ENCODE assay signal across 9 cellular contexts in the genomic region with DNA sequence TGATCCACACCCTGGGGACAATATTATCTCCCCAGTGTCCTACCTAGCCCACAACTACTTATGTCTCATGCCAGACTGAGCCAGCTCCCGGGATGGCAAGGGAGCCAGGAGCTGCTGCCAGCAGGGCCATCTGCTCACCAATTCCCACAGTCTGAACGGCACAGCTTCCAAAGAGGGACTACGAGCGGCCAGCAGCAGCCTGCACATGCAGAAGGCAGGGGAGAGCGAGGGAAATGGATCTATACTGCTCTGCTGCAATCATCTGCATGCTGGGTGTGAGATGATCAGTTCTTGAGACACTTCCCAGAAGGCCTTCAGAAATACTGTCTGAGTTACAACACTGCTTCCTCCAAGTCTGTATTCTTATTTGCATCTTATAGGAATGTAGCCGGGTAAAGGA. TPM values are rescaled to one million over a fixed set of nuclear protein-coding genes. Genes with fewer than 3 reads are reported as not detected.
A peak's percentile ranks its signal among the peaks of the same experiment; 100 is the strongest.
DNase-seq lines count a peak whose midpoint lies in the region; ATAC-seq and TF ChIP-seq lines count a peak whose summit lies in the region.
"Had no signal": no experiment of that assay in that cellular context is flagged by ENCODE, and none has a peak within 500 bp of the region (broad histone marks: within the 10 kb centered on the region; RNA-seq: fewer than 3 reads in every experiment).

No MANE protein-coding gene starts in this region.

- H3K4me3 ChIP-seq in NB4 (ENCODE audit: low read depth, low read length) (no peak overlapping the region), stomach smooth muscle (ENCODE audit: low read length in 2 of 2) (peak overlapping the region in 1 of 2 donors; percentile 35)
- H3K4me3 ChIP-seq: SJSA1 had no signal

- peaks cover 35% of the 10 kb centered on the region for H3K4me1 ChIP-seq in stomach smooth muscle (ENCODE audit: control insufficient read depth, insufficient read depth, low read length)

- no peak overlapping the region for H3K27ac Mint-ChIP-seq in activated naive CD4-positive, alpha-beta T cell treated with anti-CD3 and anti-CD28 coated beads for 36 hours

- H3K9me3 ChIP-seq in stomach smooth muscle (ENCODE audit: control insufficient read depth in 2 of 2, low read length in 2 of 2): no peaks in the 10 kb centered on the region
- H3K9me3 ChIP-seq: SJSA1 had no signal

- H3K9me3 Mint-ChIP-seq in activated naive CD4-positive, alpha-beta T cell treated with anti-CD3 and anti-CD28 coated beads for 36 hours: no peaks in the 10 kb centered on the region

- H3K27me3 ChIP-seq in stomach smooth muscle (ENCODE audit: control insufficient read depth in 1 of 2, insufficient read depth in 2 of 2, low read length in 2 of 2): no peaks in the 10 kb centered on the region
- H3K27me3 ChIP-seq: SJSA1 had no signal

- peaks cover 5% of the 10 kb centered on the region for H3K36me3 Mint-ChIP-seq in activated naive CD4-positive, alpha-beta T cell treated with anti-CD3 and anti-CD28 coated beads for 36 hours (ENCODE audit: low read depth)

- intact Hi-C loops in activated naive CD4-positive, alpha-beta T cell treated with anti-CD3 and anti-CD28 coated beads for 36 hours (cut with micrococcal nuclease): no loop called here

- H3K36me3 ChIP-seq in stomach smooth muscle (ENCODE audit: control insufficient read depth in 2 of 2, insufficient read depth in 2 of 2, low read length in 2 of 2): peaks cover 14 to 16% of the 10 kb centered on the region in 2 donors

- H3K9ac ChIP-seq in stomach smooth muscle (ENCODE audit: low read length in 2 of 2): no peak overlapping the region

- no peaks in the 10 kb centered on the region for H3K4me1 Mint-ChIP-seq in activated naive CD4-positive, alpha-beta T cell treated with anti-CD3 and anti-CD28 coated beads for 36 hours (ENCODE audit: low read depth)

- H3K4me3 Mint-ChIP-seq in activated naive CD4-positive, alpha-beta T cell treated with anti-CD3 and anti-CD28 coated beads for 36 hours: no peak overlapping the region

- peak overlapping the region; percentile 24 for H3K27ac ChIP-seq in stomach smooth muscle (ENCODE audit: low read length)
- H3K27ac ChIP-seq: SJSA1 had no signal

- H3K27me3 Mint-ChIP-seq in activated naive CD4-positive, alpha-beta T cell treated with anti-CD3 and anti-CD28 coated beads for 36 hours (ENCODE audit: low read depth): no peaks in the 10 kb centered on the region

- CTCF ChIA-PET in activated naive CD4-positive, alpha-beta T cell treated with anti-CD3 and anti-CD28 coated beads for 36 hours (lab: Charles Lee): interaction anchor here (0.6 to 1.3 kb wide), 2 partner anchors 42 to 226 kb away, joined by 3 to 4 read pairs; no protein-coding TSS in a partner anchor

- no peak for TF ChIP-seq CTCF in NB4 (IDR thresholded peaks at IDR 0.05; ENCODE audit: low read depth, low read length)

- ATAC-seq in HG02610 (IDR thresholded peaks at IDR 0.05; ENCODE audit: unreplicated experiment): no peak
- ATAC-seq in HG03196 (IDR thresholded peaks at IDR 0.05; ENCODE audit: unreplicated experiment): no peak

- TF ChIP-seq POLR2A in NB4 (IDR thresholded peaks at IDR 0.05; ENCODE audit: extremely low read depth, insufficient read length): no peak

- DNase-seq in NB4 (ENCODE audit: low read depth): peak; percentile 58
- peak in 57 of 58 donors; percentile 32 to 96 (median 77) for DNase-seq in anterior cingulate cortex (lab: John Stamatoyannopoulos, UW)
- DNase-seq in inferior parietal cortex (ENCODE audit: extremely low spot score): peak; percentile 73
- no peak for DNase-seq in activated naive CD4-positive, alpha-beta T cell treated with anti-CD3 and anti-CD28 coated beads for 36 hours

RNA-seq across cellular contexts. Expression of a gene that starts 11.1 kb away (rescaled TPM):
- 10 to 100 TPM in 1 of 2 experiments, 1 to 10 TPM in 1; 8.7 to 11.1 TPM for total RNA-seq in activated naive CD4-positive, alpha-beta T cell treated with anti-CD3 and anti-CD28 coated beads for 36 hours

RNA-seq across cellular contexts. Expression of a gene that starts 33.6 kb away (rescaled TPM):
- not detected for total RNA-seq in activated naive CD4-positive, alpha-beta T cell treated with anti-CD3 and anti-CD28 coated beads for 36 hours
- total RNA-seq: SJSA1, subcutaneous adipose tissue had no signal
